Comparison of ENCODE assay signal across 9 cellular contexts in the genomic region with DNA sequence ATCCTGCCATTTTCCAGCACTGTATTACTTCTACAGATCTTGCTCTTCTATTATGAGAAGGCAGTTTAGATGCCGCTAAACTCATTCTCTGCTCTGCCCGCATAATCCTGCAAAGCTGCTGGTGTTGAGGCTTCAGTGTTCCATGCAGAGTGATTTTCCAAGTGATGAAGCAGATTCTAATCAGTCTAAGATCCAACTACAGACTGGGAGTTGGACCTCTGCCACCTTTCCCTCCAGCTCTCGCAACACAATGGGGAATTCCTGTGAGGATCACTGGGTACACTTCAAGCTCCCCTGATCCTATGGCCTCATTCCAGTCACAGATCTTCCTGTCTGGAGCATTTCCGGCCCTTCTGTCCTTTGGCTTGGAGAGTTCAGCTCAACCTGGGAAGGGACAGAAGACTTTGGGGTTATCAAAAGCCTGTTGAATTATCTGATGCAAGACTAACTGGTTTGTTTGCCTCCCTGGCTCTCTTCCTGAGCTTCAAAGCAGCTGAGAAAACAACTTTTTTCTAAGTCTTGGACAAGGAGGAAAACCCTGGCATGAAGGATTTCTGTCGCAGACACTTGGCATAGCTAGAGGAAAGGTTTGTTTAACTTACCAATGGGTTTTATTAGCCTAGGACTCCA.
DNase-seq lines count a peak whose midpoint lies in the region; ATAC-seq and TF ChIP-seq lines count a peak whose summit lies in the region.
"Had no signal": no experiment of that assay in that cellular context is flagged by ENCODE, and none has a peak within 500 bp of the region (broad histone marks: within the 10 kb centered on the region; RNA-seq: fewer than 3 reads in every experiment).

No MANE protein-coding gene starts in this region.

- H3K4me1 Mint-ChIP-seq in progenitor cell of endocrine pancreas (ENCODE audit: low read depth) = peaks cover 10% of the 10 kb centered on the region

- no peak overlapping the region for H3K27ac ChIP-seq in fibroblast of lung (ENCODE audit: insufficient read depth, low read length)

- no peaks in the 10 kb centered on the region for H3K36me3 ChIP-seq in fibroblast of lung (ENCODE audit: control insufficient read depth, insufficient read depth, low read length)

- H3K27ac Mint-ChIP-seq in progenitor cell of endocrine pancreas = peak overlapping the region; percentile 18
- H3K27ac Mint-ChIP-seq: activated naive CD8-positive, alpha-beta T cell had no signal

- TF ChIP-seq CTCF in fibroblast of lung (conservative IDR thresholded peaks at IDR 0.05 in 1 of 2, IDR thresholded peaks at IDR 0.05 in 1 of 2; ENCODE audit: low read depth in 1 of 2, low read length in 2 of 2) = no peak
- no peak for TF ChIP-seq CTCF in progenitor cell of endocrine pancreas (IDR thresholded peaks at IDR 0.05; ENCODE audit: unreplicated experiment)

- DNase-seq in DMS 273 (lab: John Stamatoyannopoulos, UW; ENCODE audit: unreplicated experiment) (peak; percentile 69), NCI-H446 treated with DMSO at 0.1 percent for 48 hours (lab: John Stamatoyannopoulos, UW) (peak; percentile 76), fibroblast of lung (ENCODE audit: low read depth in 2 of 2) (peak; percentile 79 to 95), progenitor cell of endocrine pancreas (ENCODE audit: low spot score, unreplicated experiment) (no peak), HPDE6-E6E7 (ENCODE audit: extremely low spot score) (no peak), NCI-H128 (lab: John Stamatoyannopoulos, UW; ENCODE audit: unreplicated experiment) (no peak)

- H3K4me1 ChIP-seq in fibroblast of lung (ENCODE audit: control insufficient read depth, extremely low read depth, insufficient read depth, low read length) = peaks cover 3% of the 10 kb centered on the region

- no peak for ATAC-seq in HG03565 (IDR thresholded peaks at IDR 0.05; ENCODE audit: unreplicated experiment)
- no peak for ATAC-seq in GM18867 (IDR thresholded peaks at IDR 0.05; ENCODE audit: unreplicated experiment)

- H3K9me3 Mint-ChIP-seq in progenitor cell of endocrine pancreas (ENCODE audit: low read depth) = peaks cover 11% of the 10 kb centered on the region

- H3K4me3 Mint-ChIP-seq in progenitor cell of endocrine pancreas (ENCODE audit: low read depth) = no peak overlapping the region
- H3K4me3 Mint-ChIP-seq: activated naive CD8-positive, alpha-beta T cell had no signal

- no peaks in the 10 kb centered on the region for H3K9me3 ChIP-seq in fibroblast of lung (ENCODE audit: control insufficient read depth, insufficient read depth, low read depth, low read length)

- H3K4me3 ChIP-seq in fibroblast of lung (replicated peaks in 1 of 4; ENCODE audit: control extremely low read depth in 1 of 4, insufficient read depth in 1 of 4, low read depth in 3 of 4, low read length in 4 of 4) = no peak overlapping the region

- H2AFZ ChIP-seq in fibroblast of lung (ENCODE audit: low read length) = peak overlapping the region; percentile 6

- H3K4me2 ChIP-seq in fibroblast of lung (ENCODE audit: extremely low read depth, insufficient read depth, low read length) = no peak overlapping the region

- no peaks in the 10 kb centered on the region for H3K27me3 Mint-ChIP-seq in progenitor cell of endocrine pancreas
- H3K27me3 Mint-ChIP-seq: activated naive CD8-positive, alpha-beta T cell had no signal

- peaks cover 12% of the 10 kb centered on the region for H3K36me3 Mint-ChIP-seq in progenitor cell of endocrine pancreas (ENCODE audit: insufficient read depth)

- no peaks in the 10 kb centered on the region for H4K20me1 ChIP-seq in fibroblast of lung (ENCODE audit: control insufficient read depth, extremely low read depth, insufficient read depth, low read length)

- H3K79me2 ChIP-seq in fibroblast of lung (ENCODE audit: control insufficient read depth, insufficient read depth, low read length) = no peaks in the 10 kb centered on the region

- no peaks in the 10 kb centered on the region for H3K27me3 ChIP-seq in fibroblast of lung (ENCODE audit: control insufficient read depth, insufficient read depth, low read length)

- H3K9ac ChIP-seq in fibroblast of lung (ENCODE audit: insufficient read depth, low read length) = no peak overlapping the region

Comparison
In these comparisons a context has a peak if more than half of its experiments do, and no peak if none do; other contexts are left out.
1. DNase-seq: peak in DMS 273 (single experiment), NCI-H446 treated with DMSO at 0.1 percent for 48 hours (single experiment) and fibroblast of lung (2 of 2); none in progenitor cell of endocrine pancreas (single experiment), HPDE6-E6E7 (single experiment) and NCI-H128 (single experiment).